In genomic region chr14:21536395-21537087, GRCh38 we compare ENCODE assay signal across 1 cellular context.
TF ChIP-seq lines count a peak whose summit lies in the region.

No MANE protein-coding gene starts in this region.

TF ChIP-seq in SK-N-SH treated with all-trans-retinoic acid at 6 μM for 48 hours, 23 proteins besides CTCF, POLR2A, EP300 and RAD21 (continued from another document):
- TF ChIP-seq, protein P1, sequence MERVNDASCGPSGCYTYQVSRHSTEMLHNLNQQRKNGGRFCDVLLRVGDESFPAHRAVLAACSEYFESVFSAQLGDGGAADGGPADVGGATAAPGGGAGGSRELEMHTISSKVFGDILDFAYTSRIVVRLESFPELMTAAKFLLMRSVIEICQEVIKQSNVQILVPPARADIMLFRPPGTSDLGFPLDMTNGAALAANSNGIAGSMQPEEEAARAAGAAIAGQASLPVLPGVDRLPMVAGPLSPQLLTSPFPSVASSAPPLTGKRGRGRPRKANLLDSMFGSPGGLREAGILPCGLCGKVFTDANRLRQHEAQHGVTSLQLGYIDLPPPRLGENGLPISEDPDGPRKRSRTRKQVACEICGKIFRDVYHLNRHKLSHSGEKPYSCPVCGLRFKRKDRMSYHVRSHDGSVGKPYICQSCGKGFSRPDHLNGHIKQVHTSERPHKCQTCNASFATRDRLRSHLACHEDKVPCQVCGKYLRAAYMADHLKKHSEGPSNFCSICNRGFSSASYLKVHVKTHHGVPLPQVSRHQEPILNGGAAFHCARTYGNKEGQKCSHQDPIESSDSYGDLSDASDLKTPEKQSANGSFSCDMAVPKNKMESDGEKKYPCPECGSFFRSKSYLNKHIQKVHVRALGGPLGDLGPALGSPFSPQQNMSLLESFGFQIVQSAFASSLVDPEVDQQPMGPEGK (CRISPR knock-in tag; IDR thresholded peaks at IDR 0.05; ENCODE audit: borderline replicate concordance): no peak
- TF ChIP-seq ZNF70 (CRISPR knock-in tag; IDR thresholded peaks at IDR 0.05) (no peak), OSR1 (CRISPR knock-in tag; IDR thresholded peaks at IDR 0.05) (no peak), TOX (CRISPR knock-in tag; IDR thresholded peaks at IDR 0.05; ENCODE audit: borderline replicate concordance) (no peak), ESRRG (CRISPR knock-in tag; IDR thresholded peaks at IDR 0.05) (no peak), SNAI2 (CRISPR knock-in tag; IDR thresholded peaks at IDR 0.05) (no peak), CSDC2 (CRISPR knock-in tag; IDR thresholded peaks at IDR 0.05) (no peak), ZNF565 (CRISPR knock-in tag; conservative IDR thresholded peaks at IDR 0.05; ENCODE audit: low read depth) (no peak)
TF ChIP-seq in SK-N-SH treated with all-trans-retinoic acid at 6 μM for 48 hours: peak in this region for 0.
